In the genomic region with DNA sequence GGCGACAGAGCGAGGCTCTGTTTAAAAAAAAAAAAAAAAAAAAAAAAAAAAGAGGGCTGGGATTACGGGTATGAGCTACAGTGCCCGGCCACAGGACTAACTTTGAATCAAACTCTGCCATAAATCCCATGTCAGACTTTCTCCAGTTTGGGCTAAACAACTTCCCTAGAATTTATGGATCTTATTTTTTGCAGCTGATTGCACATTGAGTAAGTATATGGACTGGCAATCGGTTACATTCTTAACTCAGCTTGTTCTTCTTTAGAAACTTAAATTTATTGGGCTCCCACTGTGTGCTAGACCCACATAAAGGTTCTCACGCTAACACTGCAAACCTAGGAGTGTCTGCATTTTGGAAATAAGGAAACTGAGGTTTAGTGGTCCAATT, we compare ENCODE assay signal across 7 cellular contexts. TPM values are rescaled to one million over a fixed set of nuclear protein-coding genes. Genes with fewer than 3 reads are reported as not detected.
DNase-seq lines count a peak whose midpoint lies in the region; ATAC-seq and TF ChIP-seq lines count a peak whose summit lies in the region.

No MANE protein-coding gene starts in this region.

- H3K27me3 Mint-ChIP-seq in activated CD8-positive, alpha-beta T cell treated with anti-CD3 and anti-CD28 coated beads, Interleukin-2, amount 10 ng/mL, durations not matched to agents 7 days and 5 days (ENCODE audit: low read depth): no peaks in the 10 kb centered on the region
- H3K27me3 Mint-ChIP-seq in stimulated activated memory B cell treated with anti-CD40 and anti-IgM and Interleukin-4, amounts not matched to agents 10 μg/mL and 1 μg/mL and 100 μg/mL, for 72 hours: no peaks in the 10 kb centered on the region

- H3K36me3 Mint-ChIP-seq in activated CD8-positive, alpha-beta T cell treated with anti-CD3 and anti-CD28 coated beads, Interleukin-2, amount 10 ng/mL, durations not matched to agents 7 days and 5 days (ENCODE audit: low read depth): peaks cover 32% of the 10 kb centered on the region
- no peaks in the 10 kb centered on the region for H3K36me3 Mint-ChIP-seq in stimulated activated memory B cell treated with anti-CD40 and anti-IgM and Interleukin-4, amounts not matched to agents 10 μg/mL and 1 μg/mL and 100 μg/mL, for 72 hours

- POLR2A ChIA-PET in HEK293T (lab: Yijun Ruan, JAX): interaction anchor here (0.8 to 2.7 kb wide), 8 partner anchors 9 to 142 kb away, joined by 3 to 15 read pairs (median 4); a partner anchor contains a TSS
- POLR2A ChIA-PET in activated CD8-positive, alpha-beta T cell treated with anti-CD3 and anti-CD28 coated beads, Interleukin-2, amount 10 ng/mL, durations not matched to agents 7 days and 5 days (lab: Charles Lee): interaction anchor here (0.7 to 3.6 kb wide), 12 partner anchors 10 to 142 kb away, joined by 3 to 35 read pairs (median 3); a partner anchor contains a TSS

- CTCF ChIA-PET in HEK293T (lab: Yijun Ruan, JAX): interaction anchor here (0.9 to 1.2 kb wide), 2 partner anchors 10 to 15 kb away, joined by 4 to 9 read pairs; no protein-coding TSS in a partner anchor
- CTCF ChIA-PET in activated CD8-positive, alpha-beta T cell treated with anti-CD3 and anti-CD28 coated beads, Interleukin-2, amount 10 ng/mL, durations not matched to agents 7 days and 5 days (lab: Charles Lee): interaction anchor here (0.6 to 5.9 kb wide), 16 partner anchors 9 to 132 kb away, joined by 3 to 66 read pairs (median 4); a partner anchor contains a TSS

- peak overlapping the region; percentile 95 for H3K4me3 Mint-ChIP-seq in activated CD8-positive, alpha-beta T cell treated with anti-CD3 and anti-CD28 coated beads, Interleukin-2, amount 10 ng/mL, durations not matched to agents 7 days and 5 days
- H3K4me3 Mint-ChIP-seq in stimulated activated memory B cell treated with anti-CD40 and anti-IgM and Interleukin-4, amounts not matched to agents 10 μg/mL and 1 μg/mL and 100 μg/mL, for 72 hours: peak overlapping the region; percentile 82

- DNase-seq in HEK293T (ENCODE audit: extremely low spot score): no peak
- peak; percentile 16 for DNase-seq in activated CD8-positive, alpha-beta T cell treated with anti-CD3 and anti-CD28 coated beads, Interleukin-2, amount 10 ng/mL, durations not matched to agents 7 days and 5 days
- no peak for DNase-seq in activated CD4-positive, CD25-positive, alpha-beta regulatory T cell treated with anti-CD3 and anti-CD28 coated beads, Interleukin-2, amount 50 U/mL, for 72 hours
- DNase-seq in EL: no peak

- no peak for ATAC-seq in activated CD8-positive, alpha-beta T cell treated with anti-CD3 and anti-CD28 coated beads, Interleukin-2, amount 10 ng/mL, durations not matched to agents 7 days and 5 days
- ATAC-seq in stimulated activated memory B cell treated with anti-CD40 and anti-IgM and Interleukin-4, amounts not matched to agents 10 μg/mL and 1 μg/mL and 100 μg/mL, for 72 hours: no peak
- no peak for ATAC-seq in HG03175 (IDR thresholded peaks at IDR 0.05; ENCODE audit: unreplicated experiment)

- H3K4me1 Mint-ChIP-seq in activated CD8-positive, alpha-beta T cell treated with anti-CD3 and anti-CD28 coated beads, Interleukin-2, amount 10 ng/mL, durations not matched to agents 7 days and 5 days (ENCODE audit: low read depth): peaks cover 56% of the 10 kb centered on the region
- H3K4me1 Mint-ChIP-seq in stimulated activated memory B cell treated with anti-CD40 and anti-IgM and Interleukin-4, amounts not matched to agents 10 μg/mL and 1 μg/mL and 100 μg/mL, for 72 hours: peaks cover 33% of the 10 kb centered on the region

- H3K4me3 ChIP-seq in iPS-11a (ENCODE audit: low read depth, low read length): peak overlapping the region; percentile 64

- H3K9me3 Mint-ChIP-seq in activated CD8-positive, alpha-beta T cell treated with anti-CD3 and anti-CD28 coated beads, Interleukin-2, amount 10 ng/mL, durations not matched to agents 7 days and 5 days (ENCODE audit: insufficient read depth): no peaks in the 10 kb centered on the region
- H3K9me3 Mint-ChIP-seq in stimulated activated memory B cell treated with anti-CD40 and anti-IgM and Interleukin-4, amounts not matched to agents 10 μg/mL and 1 μg/mL and 100 μg/mL, for 72 hours: no peaks in the 10 kb centered on the region

- H3K27ac Mint-ChIP-seq in activated CD8-positive, alpha-beta T cell treated with anti-CD3 and anti-CD28 coated beads, Interleukin-2, amount 10 ng/mL, durations not matched to agents 7 days and 5 days: peak overlapping the region; percentile 93
- H3K27ac Mint-ChIP-seq in stimulated activated memory B cell treated with anti-CD40 and anti-IgM and Interleukin-4, amounts not matched to agents 10 μg/mL and 1 μg/mL and 100 μg/mL, for 72 hours: peak overlapping the region; percentile 86

TF ChIP-seq in HEK293T, 16 proteins besides CTCF, POLR2A, EP300 and RAD21:
- TF ChIP-seq ARNT (IDR thresholded peaks at IDR 0.05) (peak; percentile 87), TARDBP (IDR thresholded peaks at IDR 0.05) (no peak), CTBP1 (IDR thresholded peaks at IDR 0.05; ENCODE audit: borderline replicate concordance) (no peak), ZNF384 (IDR thresholded peaks at IDR 0.05) (peak; percentile 91)

RNA-seq across cellular contexts. Expression of a gene that starts 0.8 kb away (rescaled TPM):
- 100 to 1,000 TPM; 235 to 241 TPM for total RNA-seq in activated CD8-positive, alpha-beta T cell treated with anti-CD3 and anti-CD28 coated beads, Interleukin-2, amount 10 ng/mL, durations not matched to agents 7 days and 5 days

RNA-seq across cellular contexts. Expression of a gene that starts 39.8 kb away (rescaled TPM):
- total RNA-seq in activated CD8-positive, alpha-beta T cell treated with anti-CD3 and anti-CD28 coated beads, Interleukin-2, amount 10 ng/mL, durations not matched to agents 7 days and 5 days: 10 to 100 TPM; 10.5 to 12.0 TPM
